In genomic region chr5:18740301-18740700, GRCh38 we compare ENCODE assay signal across 14 cellular contexts.
DNase-seq lines count a peak whose midpoint lies in the region; ATAC-seq lines count a peak whose summit lies in the region.
"Had no signal": no experiment of that assay in that cellular context is flagged by ENCODE, and none has a peak within 500 bp of the region (broad histone marks: within the 10 kb centered on the region; RNA-seq: fewer than 3 reads in every experiment).

No MANE protein-coding gene starts in this region.

- peaks cover 0 to 21% (median 4%) of the 10 kb centered on the region in 3 donors for H3K36me3 Mint-ChIP-seq in naive thymus-derived CD8-positive, alpha-beta T cell
- H3K36me3 Mint-ChIP-seq in stimulated activated naive B cell treated with anti-CD40 and anti-IgM and Interleukin-4, amounts not matched to agents 10 μg/mL and 1 μg/mL and 100 μg/mL, for 72 hours: peaks cover 3 to 29% of the 10 kb centered on the region in 2 donors

- H3K9me3 Mint-ChIP-seq in naive thymus-derived CD8-positive, alpha-beta T cell: no peaks in the 10 kb centered on the region
- no peaks in the 10 kb centered on the region for H3K9me3 Mint-ChIP-seq in stimulated activated naive B cell treated with anti-CD40 and anti-IgM and Interleukin-4, amounts not matched to agents 10 μg/mL and 1 μg/mL and 100 μg/mL, for 72 hours
- H3K9me3 Mint-ChIP-seq: activated T-cell treated with anti-CD3 and anti-CD28 coated beads, Interleukin-2, amount 50 U/mL, for 4 hours had no signal

- H3K27ac Mint-ChIP-seq in naive thymus-derived CD8-positive, alpha-beta T cell: no peak overlapping the region
- H3K27ac Mint-ChIP-seq in stimulated activated naive B cell treated with anti-CD40 and anti-IgM and Interleukin-4, amounts not matched to agents 10 μg/mL and 1 μg/mL and 100 μg/mL, for 72 hours: no peak overlapping the region

- peaks cover 29 to 78% (median 76%) of the 10 kb centered on the region in 4 donors for H3K4me1 Mint-ChIP-seq in naive thymus-derived CD8-positive, alpha-beta T cell
- H3K4me1 Mint-ChIP-seq in stimulated activated naive B cell treated with anti-CD40 and anti-IgM and Interleukin-4, amounts not matched to agents 10 μg/mL and 1 μg/mL and 100 μg/mL, for 72 hours: peaks cover 24 to 39% of the 10 kb centered on the region in 2 donors

- DNase-seq in naive thymus-derived CD8-positive, alpha-beta T cell: no peak
- DNase-seq in HuH-7 (ENCODE audit: low spot score) (no peak), NCI-H1694 treated with DMSO at 0.1 percent for 48 hours (lab: John Stamatoyannopoulos, UW) (no peak)
- DNase-seq in stimulated activated naive B cell treated with anti-CD40 and anti-IgM and Interleukin-4, amounts not matched to agents 10 μg/mL and 1 μg/mL and 100 μg/mL, for 72 hours: no peak
- DNase-seq: activated T-cell treated with anti-CD3 and anti-CD28 coated beads, Interleukin-2, amount 50 U/mL, for 4 hours; GDM1; lower lobe of right lung; NCI-H1048; PC-9 had no signal

- H3K27me3 Mint-ChIP-seq in naive thymus-derived CD8-positive, alpha-beta T cell: no peaks in the 10 kb centered on the region
- H3K27me3 Mint-ChIP-seq in stimulated activated naive B cell treated with anti-CD40 and anti-IgM and Interleukin-4, amounts not matched to agents 10 μg/mL and 1 μg/mL and 100 μg/mL, for 72 hours: no peaks in the 10 kb centered on the region

- H3K4me3 Mint-ChIP-seq in naive thymus-derived CD8-positive, alpha-beta T cell: peak overlapping the region in 6 of 10 donors; percentile 8 to 74 (median 43)
- H3K4me3 Mint-ChIP-seq in stimulated activated naive B cell treated with anti-CD40 and anti-IgM and Interleukin-4, amounts not matched to agents 10 μg/mL and 1 μg/mL and 100 μg/mL, for 72 hours: no peak overlapping the region
- H3K4me3 Mint-ChIP-seq: activated T-cell treated with anti-CD3 and anti-CD28 coated beads, Interleukin-2, amount 50 U/mL, for 4 hours had no signal

- POLR2A ChIA-PET in naive thymus-derived CD8-positive, alpha-beta T cell (lab: Charles Lee): no interaction called here

- ATAC-seq in GM18868 (IDR thresholded peaks at IDR 0.05; ENCODE audit: unreplicated experiment) (peak; percentile 33), HG02623 (IDR thresholded peaks at IDR 0.05; ENCODE audit: unreplicated experiment) (peak; percentile 36), HG03565 (IDR thresholded peaks at IDR 0.05; ENCODE audit: unreplicated experiment) (peak; percentile 36)
- ATAC-seq in naive thymus-derived CD8-positive, alpha-beta T cell: no peak
- no peak for ATAC-seq in stimulated activated naive B cell treated with anti-CD40 and anti-IgM and Interleukin-4, amounts not matched to agents 10 μg/mL and 1 μg/mL and 100 μg/mL, for 72 hours (replicated peaks)
- ATAC-seq: activated CD4-positive, CD25-positive, alpha-beta regulatory T cell treated with anti-CD3 and anti-CD28 coated beads, Interleukin-2, amount 50 U/mL, for 24 hours; activated T-cell treated with anti-CD3 and anti-CD28 coated beads, Interleukin-2, amount 50 U/mL, for 4 hours; HepG2; lower lobe of right lung had no signal

Comparison
In these comparisons a context has a peak if more than half of its experiments do, and no peak if none do; other contexts are left out.
1. ATAC-seq: peak in GM18868 (single experiment), HG02623 (single experiment) and HG03565 (single experiment); none in naive thymus-derived CD8-positive, alpha-beta T cell (0 of 2) and stimulated activated naive B cell treated with anti-CD40 and anti-IgM and Interleukin-4, amounts not matched to agents 10 μg/mL and 1 μg/mL and 100 μg/mL, for 72 hours (0 of 2).
2. H3K4me3 Mint-ChIP-seq: peak in naive thymus-derived CD8-positive, alpha-beta T cell (6 of 10); none in stimulated activated naive B cell treated with anti-CD40 and anti-IgM and Interleukin-4, amounts not matched to agents 10 μg/mL and 1 μg/mL and 100 μg/mL, for 72 hours (0 of 2).